Comparison of ENCODE assay signal across 10 cellular contexts in the genomic region with DNA sequence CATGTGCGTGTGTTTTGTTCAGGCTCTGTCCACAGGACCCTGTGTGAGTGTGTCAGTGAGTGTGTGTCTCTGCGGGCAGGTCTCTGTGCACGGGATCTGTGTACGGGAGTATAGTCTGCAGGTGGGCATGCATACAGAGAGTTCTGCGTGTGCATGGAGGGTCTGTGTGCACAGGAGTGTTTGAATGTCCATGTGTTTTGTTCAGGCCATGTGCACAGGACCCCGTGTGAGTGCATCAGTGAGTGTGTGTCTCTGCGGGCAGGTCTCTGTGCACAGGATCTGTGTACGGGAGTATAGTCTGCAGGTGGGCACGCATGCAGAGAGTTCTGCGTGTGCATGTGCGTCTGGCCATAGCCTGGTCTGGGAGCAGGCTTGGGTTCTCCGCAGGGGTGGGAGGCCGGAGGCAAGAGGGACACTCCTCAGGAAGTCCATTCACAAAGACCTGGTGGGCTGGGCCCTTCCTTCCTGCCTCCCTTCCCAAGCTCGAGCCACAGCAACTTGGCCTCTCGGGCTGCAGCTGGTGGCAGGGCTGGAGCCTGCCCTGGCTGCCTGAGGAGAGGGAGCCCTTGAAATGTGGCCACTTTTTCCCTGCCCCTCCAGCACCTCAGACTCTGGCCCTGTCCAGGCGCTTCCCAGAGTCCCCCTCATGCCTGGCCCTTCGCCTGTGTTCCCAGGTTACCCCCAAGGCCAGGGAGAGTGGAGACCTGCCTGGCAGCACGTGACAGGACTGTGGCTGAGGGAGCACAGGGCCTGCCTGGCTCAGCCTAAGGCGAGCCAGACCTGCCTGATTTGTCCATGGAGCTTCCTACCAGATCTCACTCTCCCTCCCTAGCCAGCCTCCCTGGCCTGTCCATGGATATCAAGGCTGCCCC. TPM values are rescaled to one million over a fixed set of nuclear protein-coding genes. Genes with fewer than 3 reads are reported as not detected.
DNase-seq lines count a peak whose midpoint lies in the region; ATAC-seq and TF ChIP-seq lines count a peak whose summit lies in the region.
"Had no signal": no experiment of that assay in that cellular context is flagged by ENCODE, and none has a peak within 500 bp of the region (broad histone marks: within the 10 kb centered on the region; RNA-seq: fewer than 3 reads in every experiment).

No MANE protein-coding gene starts in this region.

- peak overlapping the region; percentile 62 to 65 for H3K27ac ChIP-seq in left lung
- H3K27ac ChIP-seq in uterus, result peak overlapping the region; percentile 63 to 71

- no peaks in the 10 kb centered on the region for H3K36me3 ChIP-seq in left lung
- no peaks in the 10 kb centered on the region for H3K36me3 ChIP-seq in uterus

- H3K27me3 Mint-ChIP-seq in activated CD8-positive, alpha-beta memory T cell treated with anti-CD3 and anti-CD28 coated beads, Interleukin-2, amount 10 ng/mL, durations not matched to agents 7 days and 5 days, result peaks cover 10% of the 10 kb centered on the region
- peaks cover 41% of the 10 kb centered on the region for H3K27me3 Mint-ChIP-seq in activated naive CD4-positive, alpha-beta T cell treated with anti-CD3 and anti-CD28 coated beads, Interleukin-2, amount 10 ng/mL, durations not matched to agents 7 days and 5 days

- no peak overlapping the region for H3K27ac Mint-ChIP-seq in activated CD8-positive, alpha-beta memory T cell treated with anti-CD3 and anti-CD28 coated beads, Interleukin-2, amount 10 ng/mL, durations not matched to agents 7 days and 5 days
- H3K27ac Mint-ChIP-seq in activated naive CD4-positive, alpha-beta T cell treated with anti-CD3 and anti-CD28 coated beads, Interleukin-2, amount 10 ng/mL, durations not matched to agents 7 days and 5 days, result no peak overlapping the region

- TF ChIP-seq CTCF in left lung (IDR thresholded peaks at IDR 0.05), result no peak
- no peak for TF ChIP-seq CTCF in uterus (IDR thresholded peaks at IDR 0.05)

- peaks cover 0 to 1% of the 10 kb centered on the region in 2 donors for H3K27me3 ChIP-seq in left lung
- no peaks in the 10 kb centered on the region for H3K27me3 ChIP-seq in uterus
- H3K27me3 ChIP-seq: testis had no signal

- no peaks in the 10 kb centered on the region for H3K9me3 Mint-ChIP-seq in activated CD8-positive, alpha-beta memory T cell treated with anti-CD3 and anti-CD28 coated beads, Interleukin-2, amount 10 ng/mL, durations not matched to agents 7 days and 5 days (ENCODE audit: low read depth)
- no peaks in the 10 kb centered on the region for H3K9me3 Mint-ChIP-seq in activated naive CD4-positive, alpha-beta T cell treated with anti-CD3 and anti-CD28 coated beads, Interleukin-2, amount 10 ng/mL, durations not matched to agents 7 days and 5 days
- H3K9me3 Mint-ChIP-seq: effector memory CD8-positive, alpha-beta T cell had no signal

- H3K4me1 ChIP-seq in left lung, result peaks cover under 1 to 49% of the 10 kb centered on the region in 2 donors
- H3K4me1 ChIP-seq in uterus, result no peaks in the 10 kb centered on the region

- no peak for DNase-seq in activated CD8-positive, alpha-beta memory T cell treated with anti-CD3 and anti-CD28 coated beads, Interleukin-2, amount 10 ng/mL, durations not matched to agents 7 days and 5 days
- no peak for DNase-seq in activated CD8-positive, alpha-beta memory T cell treated with anti-CD3 and anti-CD28 coated beads, Interleukin-2, amount 50 U/mL, for 4 hours
- DNase-seq in left lung (no peak), uterus (no peak), CD1c-positive myeloid dendritic cell (ENCODE audit: extremely low spot score) (no peak)
- DNase-seq in activated naive CD4-positive, alpha-beta T cell treated with anti-CD3 and anti-CD28 coated beads, Interleukin-2, amount 10 ng/mL, durations not matched to agents 7 days and 5 days, result no peak
- DNase-seq: effector memory CD8-positive, alpha-beta T cell; testis had no signal

- no peaks in the 10 kb centered on the region for H3K4me1 Mint-ChIP-seq in activated CD8-positive, alpha-beta memory T cell treated with anti-CD3 and anti-CD28 coated beads, Interleukin-2, amount 10 ng/mL, durations not matched to agents 7 days and 5 days
- H3K4me1 Mint-ChIP-seq in activated naive CD4-positive, alpha-beta T cell treated with anti-CD3 and anti-CD28 coated beads, Interleukin-2, amount 10 ng/mL, durations not matched to agents 7 days and 5 days, result peaks cover 3% of the 10 kb centered on the region

- intact Hi-C loops in left lung (cut with DNase I), result no loop called here
- intact Hi-C loops in uterus (cut with DNase I; ENCODE audit: low total_unique reads), result no loop called here

- H3K36me3 Mint-ChIP-seq in activated CD8-positive, alpha-beta memory T cell treated with anti-CD3 and anti-CD28 coated beads, Interleukin-2, amount 10 ng/mL, durations not matched to agents 7 days and 5 days, result no peaks in the 10 kb centered on the region
- no peaks in the 10 kb centered on the region for H3K36me3 Mint-ChIP-seq in activated naive CD4-positive, alpha-beta T cell treated with anti-CD3 and anti-CD28 coated beads, Interleukin-2, amount 10 ng/mL, durations not matched to agents 7 days and 5 days

- ATAC-seq in activated CD8-positive, alpha-beta memory T cell treated with anti-CD3 and anti-CD28 coated beads, Interleukin-2, amount 10 ng/mL, durations not matched to agents 7 days and 5 days, result peak; percentile 13
- ATAC-seq in left lung, result peak; percentile 41
- ATAC-seq: effector memory CD8-positive, alpha-beta T cell had no signal

- CTCF ChIA-PET in activated CD8-positive, alpha-beta memory T cell treated with anti-CD3 and anti-CD28 coated beads, Interleukin-2, amount 10 ng/mL, durations not matched to agents 7 days and 5 days (lab: Charles Lee), result interaction anchor here (1.2 to 1.4 kb wide), 3 partner anchors 10 to 29 kb away, joined by 3 to 5 read pairs (median 5); no protein-coding TSS in a partner anchor
- CTCF ChIA-PET in activated naive CD4-positive, alpha-beta T cell treated with anti-CD3 and anti-CD28 coated beads, Interleukin-2, amount 10 ng/mL, durations not matched to agents 7 days and 5 days (lab: Charles Lee), result interaction anchor here (0.7 to 1.3 kb wide), 3 partner anchors 10 to 32 kb away, joined by 3 to 4 read pairs (median 3); no protein-coding TSS in a partner anchor

- H3K4me3 ChIP-seq in left lung (no peak overlapping the region), uterus (no peak overlapping the region)
- H3K4me3 ChIP-seq: testis had no signal

- H3K4me3 Mint-ChIP-seq in activated CD8-positive, alpha-beta memory T cell treated with anti-CD3 and anti-CD28 coated beads, Interleukin-2, amount 10 ng/mL, durations not matched to agents 7 days and 5 days, result no peak overlapping the region
- no peak overlapping the region for H3K4me3 Mint-ChIP-seq in activated naive CD4-positive, alpha-beta T cell treated with anti-CD3 and anti-CD28 coated beads, Interleukin-2, amount 10 ng/mL, durations not matched to agents 7 days and 5 days
- H3K4me3 Mint-ChIP-seq: effector memory CD8-positive, alpha-beta T cell had no signal

- no peaks in the 10 kb centered on the region for H3K9me3 ChIP-seq in left lung
- no peaks in the 10 kb centered on the region for H3K9me3 ChIP-seq in uterus
- H3K9me3 ChIP-seq: testis had no signal

- no peak for TF ChIP-seq POLR2A in uterus (IDR thresholded peaks at IDR 0.05)

RNA-seq across cellular contexts. Expression of a gene that starts 6.8 kb away (rescaled TPM):
- total RNA-seq in activated CD8-positive, alpha-beta memory T cell treated with anti-CD3 and anti-CD28 coated beads, Interleukin-2, amount 10 ng/mL, durations not matched to agents 7 days and 5 days, result not detected
- 10 to 100 TPM; 14.6 to 22.1 TPM for total RNA-seq in left lung
- 10 to 100 TPM in 3 of 4 donors, 1 to 10 TPM in 1; 4.7 to 46.2 (median 27.6) TPM for total RNA-seq in uterus
- total RNA-seq: HT-29 had no signal

RNA-seq across cellular contexts. Expression of a gene that starts 26.9 kb away (rescaled TPM):
- not detected for total RNA-seq in activated CD8-positive, alpha-beta memory T cell treated with anti-CD3 and anti-CD28 coated beads, Interleukin-2, amount 10 ng/mL, durations not matched to agents 7 days and 5 days
- total RNA-seq in left lung (10 to 100 TPM; 22.8 to 45.8 TPM), uterus (1 to 10 TPM; 1.0 to 7.9 (median 3.4) TPM)
- total RNA-seq: HT-29 had no signal

RNA-seq across cellular contexts. Expression of a gene that starts 28.3 kb away (rescaled TPM):
- 10 to 100 TPM; 32.5 to 37.0 TPM for total RNA-seq in activated CD8-positive, alpha-beta memory T cell treated with anti-CD3 and anti-CD28 coated beads, Interleukin-2, amount 10 ng/mL, durations not matched to agents 7 days and 5 days
- total RNA-seq in left lung (10 to 100 TPM; 19.4 to 35.6 TPM), uterus (10 to 100 TPM in 3 of 4 donors, 1 to 10 TPM in 1; 4.1 to 45.9 (median 34.8) TPM)

RNA-seq across cellular contexts. Expression of a gene that starts 42.0 kb away (rescaled TPM):
- under 1 TPM in 1 of 2 experiments, not detected in 1; 0.18 TPM for total RNA-seq in activated CD8-positive, alpha-beta memory T cell treated with anti-CD3 and anti-CD28 coated beads, Interleukin-2, amount 10 ng/mL, durations not matched to agents 7 days and 5 days
- total RNA-seq in left lung (1 to 10 TPM in 1 of 2 donors, under 1 TPM in 1; 0.26 to 2.8 TPM), uterus (1 to 10 TPM in 1 of 4 donors, under 1 TPM in 2, not detected in 1; 0.26 to 1.3 (median 0.37) TPM)
- total RNA-seq: mesenteric fat pad had no signal

RNA-seq across cellular contexts. Expression of a gene that starts 47.2 kb away (rescaled TPM):
- 10 to 100 TPM; 76.5 to 76.8 TPM for total RNA-seq in activated CD8-positive, alpha-beta memory T cell treated with anti-CD3 and anti-CD28 coated beads, Interleukin-2, amount 10 ng/mL, durations not matched to agents 7 days and 5 days
- total RNA-seq in left lung (10 to 100 TPM; 78.5 to 94.5 TPM), uterus (100 to 1,000 TPM in 2 of 4 donors, 10 to 100 TPM in 2; 18.2 to 127 (median 85.2) TPM)

Comparison
In these comparisons a context has a peak if more than half of its experiments do, and no peak if none do; other contexts are left out.
1. RNA of a gene that starts 6.8 kb away (total RNA-seq): 4.7 to 46.2 TPM in uterus and 14.6 to 22.1 TPM in left lung; not detected in activated CD8-positive, alpha-beta memory T cell treated with anti-CD3 and anti-CD28 coated beads, Interleukin-2, amount 10 ng/mL, durations not matched to agents 7 days and 5 days; every median in the first group is over 4 times any median in the second.